Comparison of ENCODE assay signal across 8 cellular contexts in genomic region chr7:50791921-50792341, GRCh38. TPM values are rescaled to one million over a fixed set of nuclear protein-coding genes. Genes with fewer than 3 reads are reported as not detected.
DNase-seq lines count a peak whose midpoint lies in the region; ATAC-seq and TF ChIP-seq lines count a peak whose summit lies in the region.

No MANE protein-coding gene starts in this region.

- peaks cover 8% of the 10 kb centered on the region for H3K4me1 ChIP-seq in mononuclear cell (ENCODE audit: insufficient read depth, low read length)

- DNase-seq in AG09309 (ENCODE audit: low read depth) (no peak), KG1 (lab: John Stamatoyannopoulos, UW) (peak; percentile 48), cerebellar nuclear complex (lab: John Stamatoyannopoulos, UW) (no peak), NCI-H2081 (lab: John Stamatoyannopoulos, UW) (no peak), SKM-1 treated with dmso at 0.1 percent for 144 hours (lab: John Stamatoyannopoulos, UW; ENCODE audit: unreplicated experiment) (no peak)
- DNase-seq in central memory CD8-positive, alpha-beta T cell (ENCODE audit: low spot score in 2 of 2), result no peak

- no peaks in the 10 kb centered on the region for H3K9me3 Mint-ChIP-seq in central memory CD8-positive, alpha-beta T cell

- H3K9me3 ChIP-seq in mononuclear cell (ENCODE audit: low read depth, low read length), result no peaks in the 10 kb centered on the region

- H3K4me3 Mint-ChIP-seq in central memory CD8-positive, alpha-beta T cell, result peak overlapping the region; percentile 65

- peaks cover 37% of the 10 kb centered on the region for H3K27me3 ChIP-seq in mononuclear cell (ENCODE audit: insufficient read depth, low read length)

- ATAC-seq in central memory CD8-positive, alpha-beta T cell (replicated peaks; ENCODE audit: extremely low read depth, poor library complexity, severe bottlenecking), result no peak
- no peak for ATAC-seq in HG03175 (IDR thresholded peaks at IDR 0.05; ENCODE audit: unreplicated experiment)

- H3K27me3 Mint-ChIP-seq in central memory CD8-positive, alpha-beta T cell, result peaks cover 81% of the 10 kb centered on the region

- peak overlapping the region; percentile 64 for H3K4me3 ChIP-seq in AG09309 (ENCODE audit: control insufficient read depth, low read depth, low read length)
- H3K4me3 ChIP-seq in mononuclear cell (ENCODE audit: low read length), result peak overlapping the region; percentile 34

- H3K27ac Mint-ChIP-seq in central memory CD8-positive, alpha-beta T cell (ENCODE audit: low read depth), result no peak overlapping the region

- H3K36me3 Mint-ChIP-seq in central memory CD8-positive, alpha-beta T cell (ENCODE audit: insufficient read depth), result no peaks in the 10 kb centered on the region

- no peak for TF ChIP-seq CTCF in AG09309 (IDR thresholded peaks at IDR 0.05; ENCODE audit: control insufficient read depth, insufficient read depth, low read depth, low read length, missing control alignments)

- no peaks in the 10 kb centered on the region for H3K4me1 Mint-ChIP-seq in central memory CD8-positive, alpha-beta T cell

RNA-seq across cellular contexts. Expression of gene GRB10, which starts 9.2 kb away (rescaled TPM):
- 3.7 TPM for total RNA-seq in mononuclear cell
